6 cellular contexts compared by ENCODE assay signal in genomic region chr12:115771601-115772000, GRCh38.
"Had no signal": no experiment of that assay in that cellular context is flagged by ENCODE, and none has a peak within 500 bp of the region (broad histone marks: within the 10 kb centered on the region; RNA-seq: fewer than 3 reads in every experiment).

No MANE protein-coding gene starts in this region.

- H3K36me3 ChIP-seq: HAP-1 had no signal

- H3K4me1 ChIP-seq: HAP-1 had no signal

- DNase-seq: GOT3, H7, HCEC 1CT had no signal

- H3K4me3 ChIP-seq: GM23248, GM23338, HAP-1 had no signal

- H3K9me3 ChIP-seq: HAP-1 had no signal

- H3K27ac ChIP-seq: GM23248 had no signal
